Comparison of ENCODE assay signal across 10 cellular contexts in the genomic region with DNA sequence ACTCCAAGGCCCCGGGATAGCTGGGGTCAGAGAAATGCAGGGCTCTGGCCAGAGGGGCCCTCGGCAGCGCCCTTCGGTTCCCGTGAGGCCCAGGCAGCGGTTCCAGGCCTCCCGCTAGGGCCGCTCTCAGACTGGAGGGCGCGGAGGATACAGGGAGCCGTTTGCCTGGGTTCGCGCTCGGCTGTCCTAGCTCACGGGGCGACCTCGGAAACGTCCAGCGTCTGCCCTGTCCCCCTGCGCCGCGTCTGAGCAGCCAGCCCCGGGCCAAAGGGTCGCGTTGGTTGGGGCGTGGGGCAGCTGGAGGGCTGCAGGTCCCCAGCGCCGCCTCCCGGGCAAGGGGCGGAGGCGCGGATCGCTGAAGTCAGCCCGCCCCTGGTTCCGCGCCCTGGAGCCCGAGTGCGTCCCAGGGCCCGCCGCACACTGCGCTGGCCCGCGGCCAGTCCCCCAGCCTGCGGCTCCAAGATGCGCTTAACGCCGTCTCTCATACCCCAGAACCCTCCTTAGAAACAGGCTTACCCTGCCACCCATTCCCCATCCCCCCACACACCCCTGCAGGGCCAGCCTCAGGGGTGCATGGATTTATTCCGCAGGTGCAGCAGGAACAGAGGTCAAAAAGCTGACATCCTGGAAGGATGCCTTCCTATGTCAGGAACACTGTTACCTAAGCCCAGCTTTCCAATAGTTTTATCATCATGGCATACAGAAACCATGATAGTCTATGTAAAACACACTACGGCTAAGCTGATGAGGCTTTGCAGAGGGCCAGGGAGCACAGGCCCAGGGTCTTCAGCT. TPM values are rescaled to one million over a fixed set of nuclear protein-coding genes. Genes with fewer than 3 reads are reported as not detected.
DNase-seq lines count a peak whose midpoint lies in the region; ATAC-seq, FAIRE-seq and TF ChIP-seq lines count a peak whose summit lies in the region.
"Had no signal": no experiment of that assay in that cellular context is flagged by ENCODE, and none has a peak within 500 bp of the region (broad histone marks: within the 10 kb centered on the region; RNA-seq: fewer than 3 reads in every experiment).

No MANE protein-coding gene starts in this region.

- DNase-seq in H7 (peak; percentile 94), small intestine (peak; percentile 12), hepatic stellate cell (ENCODE audit: low spot score) (no peak), lower leg skin (ENCODE audit: low spot score in 2 of 2) (no peak)
- no peak for DNase-seq in activated CD4-positive, alpha-beta memory T cell treated with anti-CD3 and anti-CD28 coated beads for 36 hours
- DNase-seq: activated naive CD8-positive, alpha-beta T cell treated with anti-CD3 and anti-CD28 coated beads, Interleukin-2, amount 10 ng/mL, durations not matched to agents 7 days and 5 days had no signal

- CTCF ChIA-PET in activated CD4-positive, alpha-beta memory T cell treated with anti-CD3 and anti-CD28 coated beads for 36 hours (lab: Charles Lee) = no interaction called here

- FAIRE-seq in small intestine (lab: Jason Lieb, UNC) = no peak

- H3K9me3 Mint-ChIP-seq in brain = peaks cover 0 to 2% (median 0%) of the 10 kb centered on the region in 5 experiments
- no peaks in the 10 kb centered on the region for H3K9me3 Mint-ChIP-seq in activated CD4-positive, alpha-beta memory T cell treated with anti-CD3 and anti-CD28 coated beads for 36 hours
- H3K9me3 Mint-ChIP-seq: activated naive CD8-positive, alpha-beta T cell treated with anti-CD3 and anti-CD28 coated beads, Interleukin-2, amount 10 ng/mL, durations not matched to agents 7 days and 5 days had no signal

- intact Hi-C loops in activated CD4-positive, alpha-beta memory T cell treated with anti-CD3 and anti-CD28 coated beads for 36 hours (cut with micrococcal nuclease) = no loop called here
- intact Hi-C loops in lower leg skin (cut with DNase I; ENCODE audit: low total_unique reads) = no loop called here

- no peak overlapping the region for H3K27ac Mint-ChIP-seq in brain
- no peak overlapping the region for H3K27ac Mint-ChIP-seq in activated CD4-positive, alpha-beta memory T cell treated with anti-CD3 and anti-CD28 coated beads for 36 hours
- H3K27ac Mint-ChIP-seq: activated naive CD8-positive, alpha-beta T cell treated with anti-CD3 and anti-CD28 coated beads, Interleukin-2, amount 10 ng/mL, durations not matched to agents 7 days and 5 days had no signal

- no peak for TF ChIP-seq POLR2A in lower leg skin (IDR thresholded peaks at IDR 0.05)

- H3K36me3 Mint-ChIP-seq in brain = no peaks in the 10 kb centered on the region
- no peaks in the 10 kb centered on the region for H3K36me3 Mint-ChIP-seq in activated CD4-positive, alpha-beta memory T cell treated with anti-CD3 and anti-CD28 coated beads for 36 hours
- H3K36me3 Mint-ChIP-seq: activated naive CD8-positive, alpha-beta T cell treated with anti-CD3 and anti-CD28 coated beads, Interleukin-2, amount 10 ng/mL, durations not matched to agents 7 days and 5 days had no signal

- H3K27me3 ChIP-seq in H7 (ENCODE audit: control insufficient read depth, insufficient read depth, low read length) (peaks cover 16% of the 10 kb centered on the region), iPS-20b (ENCODE audit: insufficient read depth, low read length) (peaks cover 42% of the 10 kb centered on the region), small intestine (ENCODE audit: control insufficient read depth in 2 of 2, insufficient read depth in 2 of 2, low read length in 2 of 2) (peaks cover 0 to 11% of the 10 kb centered on the region in 2 donors)

- TF ChIP-seq CTCF in brain (conservative IDR thresholded peaks at IDR 0.05) = peak in 1 of 2 experiments; percentile 40
- no peak for TF ChIP-seq CTCF in lower leg skin (IDR thresholded peaks at IDR 0.05)

- H3K4me3 ChIP-seq in H7 (ENCODE audit: insufficient read depth, low read depth, low read length) (peak overlapping the region; percentile 47), iPS-20b (ENCODE audit: low read length) (peak overlapping the region; percentile 72), small intestine (ENCODE audit: low read depth in 1 of 2, low read length in 2 of 2) (peak overlapping the region in 1 of 2 donors; percentile 18), lower leg skin (ENCODE audit: low read depth, poor library complexity, severe bottlenecking) (no peak overlapping the region)

- ATAC-seq in HG03354 (IDR thresholded peaks at IDR 0.05; ENCODE audit: poor library complexity, severe bottlenecking, unreplicated experiment) = no peak

- H3K9ac ChIP-seq in iPS-20b (ENCODE audit: low read depth, low read length) = peak overlapping the region; percentile 43; the same call in 1 of the 2 replicates

- H3K4me1 ChIP-seq in iPS-20b (ENCODE audit: insufficient read depth, low read length) = no peaks in the 10 kb centered on the region; the same call in 1 of the 2 replicates
- peaks cover 0 to 3% of the 10 kb centered on the region in 2 donors for H3K4me1 ChIP-seq in small intestine (ENCODE audit: control insufficient read depth in 2 of 2, insufficient read depth in 1 of 2, low read depth in 1 of 2, low read length in 1 of 2)

- no peaks in the 10 kb centered on the region for H3K4me1 Mint-ChIP-seq in brain
- H3K4me1 Mint-ChIP-seq in activated CD4-positive, alpha-beta memory T cell treated with anti-CD3 and anti-CD28 coated beads for 36 hours (ENCODE audit: low read depth) = peaks cover 3% of the 10 kb centered on the region

- no peaks in the 10 kb centered on the region for H3K9me3 ChIP-seq in iPS-20b (ENCODE audit: insufficient read depth, low read depth, low read length)
- no peaks in the 10 kb centered on the region for H3K9me3 ChIP-seq in small intestine (ENCODE audit: control insufficient read depth, low read depth)

- H3K27ac ChIP-seq in iPS-20b (ENCODE audit: low read length) = no peak overlapping the region
- H3K27ac ChIP-seq in small intestine (ENCODE audit: low read depth in 1 of 2, low read length in 1 of 2) = no peak overlapping the region
- H3K27ac ChIP-seq: RWPE1 had no signal

- POLR2A ChIA-PET in activated CD4-positive, alpha-beta memory T cell treated with anti-CD3 and anti-CD28 coated beads for 36 hours (lab: Charles Lee) = no interaction called here

- peaks cover 35% of the 10 kb centered on the region for H3K27me3 Mint-ChIP-seq in brain
- peaks cover 41% of the 10 kb centered on the region for H3K27me3 Mint-ChIP-seq in activated CD4-positive, alpha-beta memory T cell treated with anti-CD3 and anti-CD28 coated beads for 36 hours

- H3K36me3 ChIP-seq in H7 (replicated peaks; ENCODE audit: control insufficient read depth, insufficient read depth, low read length) (no peaks in the 10 kb centered on the region), iPS-20b (ENCODE audit: insufficient read depth, low read depth, low read length) (no peaks in the 10 kb centered on the region), small intestine (ENCODE audit: control insufficient read depth in 2 of 2, insufficient read depth in 2 of 2, low read length in 2 of 2) (no peaks in the 10 kb centered on the region)

- WGBS in small intestine, 3 donors = 5 to 6% (median 6%) methylated on average over 34 to 49 of the region's 49 CpGs
- WGBS in lower leg skin, 2 donors = 9 to 14% methylated on average over 19 to 23 of the region's 49 CpGs

- peak overlapping the region in 3 of 5 experiments; percentile 37 to 77 (median 65) for H3K4me3 Mint-ChIP-seq in brain
- H3K4me3 Mint-ChIP-seq in activated CD4-positive, alpha-beta memory T cell treated with anti-CD3 and anti-CD28 coated beads for 36 hours = no peak overlapping the region
- H3K4me3 Mint-ChIP-seq: activated naive CD8-positive, alpha-beta T cell treated with anti-CD3 and anti-CD28 coated beads, Interleukin-2, amount 10 ng/mL, durations not matched to agents 7 days and 5 days had no signal

RNA-seq across cellular contexts. Expression of a gene that starts 22.1 kb away (rescaled TPM):
- not detected in 2 replicates for total RNA-seq in H7 (2014; rRNA removed; shearing (Covaris generic))
- polyA plus RNA-seq in brain (ENCODE audit: insufficient read depth, low read depth, low replicate concordance) = 0.27 TPM
- under 1 TPM in 1 of 3 donors, not detected in 2; 0.07 TPM for polyA plus RNA-seq in small intestine
- not detected for total RNA-seq in activated CD4-positive, alpha-beta memory T cell treated with anti-CD3 and anti-CD28 coated beads for 36 hours
- under 1 TPM; 0.29 to 0.80 (median 0.35) TPM for total RNA-seq in lower leg skin
- total RNA-seq: activated naive CD8-positive, alpha-beta T cell treated with anti-CD3 and anti-CD28 coated beads, Interleukin-2, amount 10 ng/mL, durations not matched to agents 7 days and 5 days had no signal

RNA-seq across cellular contexts. Expression of a gene that starts 36.1 kb away (rescaled TPM):
- 0.03 and 0.30 TPM in 2 replicates for total RNA-seq in H7 (2014; rRNA removed; shearing (Covaris generic))
- polyA plus RNA-seq in brain (ENCODE audit: insufficient read depth, low read depth, low replicate concordance) (14.4 TPM), small intestine (1 to 10 TPM in 2 of 3 donors, under 1 TPM in 1; 0.45 to 1.7 (median 1.1) TPM)
- total RNA-seq in activated CD4-positive, alpha-beta memory T cell treated with anti-CD3 and anti-CD28 coated beads for 36 hours = under 1 TPM; 0.12 to 0.43 TPM
- total RNA-seq in lower leg skin = 1 to 10 TPM in 1 of 4 donors, under 1 TPM in 3; 0.46 to 2.9 (median 0.83) TPM
- total RNA-seq: activated naive CD8-positive, alpha-beta T cell treated with anti-CD3 and anti-CD28 coated beads, Interleukin-2, amount 10 ng/mL, durations not matched to agents 7 days and 5 days had no signal

Comparison
In these comparisons a context has a peak if more than half of its experiments do, and no peak if none do; other contexts are left out.
1. DNase-seq: peak in H7 (single experiment) and small intestine (single experiment); none in hepatic stellate cell (single experiment), activated CD4-positive, alpha-beta memory T cell treated with anti-CD3 and anti-CD28 coated beads for 36 hours (single experiment) and lower leg skin (0 of 2).